ENCODE assay signal across 6 cellular contexts in the genomic region with DNA sequence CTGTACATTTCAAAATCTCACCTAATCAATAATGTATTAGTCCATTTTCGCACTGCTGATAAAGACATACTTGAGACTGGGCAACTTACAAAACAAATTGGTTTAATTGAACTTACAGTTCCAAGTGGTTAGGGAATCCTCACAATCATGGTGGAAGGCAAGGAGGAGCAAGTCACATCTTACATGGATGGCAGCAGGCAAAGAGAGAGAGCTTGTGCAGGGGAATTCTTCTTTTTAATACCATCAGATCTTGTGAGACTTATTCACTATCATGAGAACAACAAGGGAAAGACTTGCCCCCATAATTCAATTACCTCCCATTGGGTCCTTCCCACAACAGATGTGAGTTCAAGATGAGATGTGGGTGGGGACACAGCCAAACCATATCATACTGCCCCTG. TPM values are rescaled to one million over a fixed set of nuclear protein-coding genes. Genes with fewer than 3 reads are reported as not detected.
"Had no signal": no experiment of that assay in that cellular context is flagged by ENCODE, and none has a peak within 500 bp of the region (broad histone marks: within the 10 kb centered on the region; RNA-seq: fewer than 3 reads in every experiment).

No MANE protein-coding gene starts in this region.

RNA-seq across cellular contexts. Expression of a gene that starts 47.5 kb away (rescaled TPM):
- total RNA-seq: activated naive CD8-positive, alpha-beta T cell treated with anti-CD3 and anti-CD28 coated beads for 36 hours; activated naive CD8-positive, alpha-beta T cell treated with anti-CD3 and anti-CD28 coated beads, Interleukin-2, amount 10 ng/mL, durations not matched to agents 7 days and 5 days; astrocyte; bronchial epithelial cell; cardiac muscle cell; cerebellum had no signal
- polyA plus RNA-seq: cardiac muscle cell had no signal
